1 cellular context compared by ENCODE assay signal in the genomic region with DNA sequence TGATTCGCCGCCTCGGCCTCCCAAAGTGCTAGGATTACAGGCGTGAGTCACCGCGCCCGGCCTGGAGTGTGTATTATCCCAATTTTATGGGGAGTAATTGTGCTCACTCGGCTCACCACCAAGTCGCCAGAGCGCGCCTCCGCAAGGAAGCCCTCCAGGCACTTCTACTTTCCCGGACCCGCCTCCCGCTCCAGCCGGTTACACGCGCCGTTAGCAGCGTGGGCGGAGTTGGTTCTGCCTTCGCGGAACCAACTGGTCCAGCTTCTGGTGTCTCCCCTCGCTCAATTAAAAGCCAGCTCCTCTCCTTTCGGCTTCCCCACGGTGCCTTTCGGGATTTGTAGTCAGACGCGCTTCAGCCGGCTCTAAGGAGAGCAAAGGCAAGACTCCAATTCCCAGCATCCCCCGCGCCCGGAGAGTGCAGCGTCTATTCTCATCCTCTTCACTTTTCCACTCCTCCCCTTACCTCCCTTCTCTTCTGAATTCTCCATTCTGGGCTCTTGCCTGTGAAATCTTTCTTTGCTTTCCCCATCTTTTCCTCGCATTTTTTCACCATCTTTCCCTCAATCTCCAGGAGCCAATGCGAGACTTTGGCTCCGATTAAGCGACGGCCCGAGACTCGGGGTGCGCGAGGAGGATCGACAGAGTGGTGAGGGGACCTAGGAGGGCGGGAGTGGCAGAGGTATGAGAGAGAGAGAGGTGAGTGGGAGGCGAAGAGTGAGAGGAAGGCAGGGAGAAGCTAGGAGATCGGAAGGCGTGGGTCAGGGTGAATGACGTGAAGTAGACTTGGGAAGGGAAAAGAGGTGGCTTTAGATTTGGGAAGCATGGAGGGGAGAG.
A peak's percentile ranks its signal among the peaks of the same experiment; 100 is the strongest.
TF ChIP-seq lines count a peak whose summit lies in the region.

Gene GTF2H4, plus strand, starts transcription at position 450 of the 834 bp plus-strand sequence.

TF ChIP-seq in HepG2, 621 proteins besides CTCF, POLR2A, EP300 and RAD21 (continued from another document and continues in another):
- TF ChIP-seq CHD2 (IDR thresholded peaks at IDR 0.05; ENCODE audit: low read depth, low read length): peak; percentile 58; the same call in 1 of the 2 replicates
- no peak for TF ChIP-seq ZNF430 (CRISPR knock-in tag; IDR thresholded peaks at IDR 0.05)
- no peak for TF ChIP-seq LRRFIP1 (CRISPR knock-in tag; conservative IDR thresholded peaks at IDR 0.05)
- no peak; the same call in 1 of the 2 replicates for TF ChIP-seq ZMAT3 (CRISPR knock-in tag; conservative IDR thresholded peaks at IDR 0.05)
- TF ChIP-seq HIVEP1 (CRISPR knock-in tag; IDR thresholded peaks at IDR 0.05): no peak
- TF ChIP-seq ZNF510 (CRISPR knock-in tag; IDR thresholded peaks at IDR 0.05; ENCODE audit: low read depth): peak; percentile 89; the same call in 1 of the 2 replicates
- TF ChIP-seq, protein P1, sequence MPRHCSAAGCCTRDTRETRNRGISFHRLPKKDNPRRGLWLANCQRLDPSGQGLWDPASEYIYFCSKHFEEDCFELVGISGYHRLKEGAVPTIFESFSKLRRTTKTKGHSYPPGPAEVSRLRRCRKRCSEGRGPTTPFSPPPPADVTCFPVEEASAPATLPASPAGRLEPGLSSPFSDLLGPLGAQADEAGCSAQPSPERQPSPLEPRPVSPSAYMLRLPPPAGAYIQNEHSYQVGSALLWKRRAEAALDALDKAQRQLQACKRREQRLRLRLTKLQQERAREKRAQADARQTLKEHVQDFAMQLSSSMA (CRISPR knock-in tag; IDR thresholded peaks at IDR 0.05): no peak; the same call in 1 of the 2 replicates
- TF ChIP-seq SRY (CRISPR knock-in tag; IDR thresholded peaks at IDR 0.05): peak; percentile 45; the same call in 1 of the 2 replicates
- TF ChIP-seq ZNF138 (CRISPR knock-in tag; IDR thresholded peaks at IDR 0.05; ENCODE audit: low read depth): no peak
- TF ChIP-seq, protein P2, sequence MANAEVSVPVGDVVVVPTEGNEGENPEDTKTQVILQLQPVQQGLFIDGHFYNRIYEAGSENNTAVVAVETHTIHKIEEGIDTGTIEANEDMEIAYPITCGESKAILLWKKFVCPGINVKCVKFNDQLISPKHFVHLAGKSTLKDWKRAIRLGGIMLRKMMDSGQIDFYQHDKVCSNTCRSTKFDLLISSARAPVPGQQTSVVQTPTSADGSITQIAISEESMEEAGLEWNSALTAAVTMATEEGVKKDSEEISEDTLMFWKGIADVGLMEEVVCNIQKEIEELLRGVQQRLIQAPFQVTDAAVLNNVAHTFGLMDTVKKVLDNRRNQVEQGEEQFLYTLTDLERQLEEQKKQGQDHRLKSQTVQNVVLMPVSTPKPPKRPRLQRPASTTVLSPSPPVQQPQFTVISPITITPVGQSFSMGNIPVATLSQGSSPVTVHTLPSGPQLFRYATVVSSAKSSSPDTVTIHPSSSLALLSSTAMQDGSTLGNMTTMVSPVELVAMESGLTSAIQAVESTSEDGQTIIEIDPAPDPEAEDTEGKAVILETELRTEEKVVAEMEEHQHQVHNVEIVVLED (CRISPR knock-in tag; IDR thresholded peaks at IDR 0.05; ENCODE audit: borderline replicate concordance): peak; percentile 65; the same call in 1 of the 2 replicates
- no peak for TF ChIP-seq RBAK (CRISPR knock-in tag; IDR thresholded peaks at IDR 0.05)
- peak; percentile 95 for TF ChIP-seq KDM3A (CRISPR knock-in tag; IDR thresholded peaks at IDR 0.05; ENCODE audit: low read depth)
- TF ChIP-seq EEA1 (CRISPR knock-in tag; IDR thresholded peaks at IDR 0.05; ENCODE audit: borderline replicate concordance): peak; percentile 58; the same call in 1 of the 2 replicates
- TF ChIP-seq HMGXB4 (CRISPR knock-in tag; IDR thresholded peaks at IDR 0.05; ENCODE audit: borderline replicate concordance in 1 of 2, low read depth in 1 of 2): peak; percentile 87 to 97
- TF ChIP-seq HMG20A (CRISPR knock-in tag; IDR thresholded peaks at IDR 0.05; ENCODE audit: borderline replicate concordance): peak; percentile 48; the same call in 1 of the 2 replicates
- no peak for TF ChIP-seq REL (CRISPR knock-in tag; conservative IDR thresholded peaks at IDR 0.05)
- TF ChIP-seq SALL1 (CRISPR knock-in tag; IDR thresholded peaks at IDR 0.05): peak; percentile 75; the same call in 1 of the 2 replicates
- TF ChIP-seq, protein P3, sequence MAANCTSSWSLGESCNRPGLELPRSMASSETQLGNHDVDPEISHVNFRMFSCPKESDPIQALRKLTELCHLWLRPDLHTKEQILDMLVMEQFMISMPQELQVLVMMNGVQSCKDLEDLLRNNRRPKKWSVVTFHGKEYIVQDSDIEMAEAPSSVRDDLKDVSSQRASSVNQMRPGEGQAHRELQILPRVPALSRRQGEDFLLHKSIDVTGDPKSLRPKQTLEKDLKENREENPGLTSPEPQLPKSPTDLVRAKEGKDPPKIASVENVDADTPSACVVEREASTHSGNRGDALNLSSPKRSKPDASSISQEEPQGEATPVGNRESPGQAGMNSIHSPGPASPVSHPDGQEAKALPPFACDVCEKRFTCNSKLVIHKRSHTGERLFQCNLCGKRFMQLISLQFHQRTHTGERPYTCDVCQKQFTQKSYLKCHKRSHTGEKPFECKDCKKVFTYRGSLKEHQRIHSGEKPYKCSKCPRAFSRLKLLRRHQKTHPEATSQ (CRISPR knock-in tag; IDR thresholded peaks at IDR 0.05; ENCODE audit: borderline replicate concordance): 0 out of 2 replicates have a peak, but pooled peaks have one; percentile 90
- TF ChIP-seq ZUFSP (CRISPR knock-in tag; IDR thresholded peaks at IDR 0.05; ENCODE audit: borderline replicate concordance): no peak
- peak; percentile 76; the same call in 1 of the 2 replicates for TF ChIP-seq SMAD9 (CRISPR knock-in tag; IDR thresholded peaks at IDR 0.05)
- TF ChIP-seq ZNF10 (CRISPR knock-in tag; IDR thresholded peaks at IDR 0.05; ENCODE audit: borderline replicate concordance, low read depth): no peak
- no peak for TF ChIP-seq ZNF597 (CRISPR knock-in tag; IDR thresholded peaks at IDR 0.05)
- no peak for TF ChIP-seq ZNF18 (CRISPR knock-in tag; IDR thresholded peaks at IDR 0.05; ENCODE audit: insufficient replicate concordance)
- peak; percentile 97 for TF ChIP-seq ASH2L (IDR thresholded peaks at IDR 0.05; ENCODE audit: insufficient read length, low read depth, low read length)
- peak; percentile 81; the same call in 1 of the 2 replicates for TF ChIP-seq CBX5 (CRISPR knock-in tag; IDR thresholded peaks at IDR 0.05; ENCODE audit: borderline replicate concordance)
- TF ChIP-seq HDAC2 (CRISPR knock-in tag; IDR thresholded peaks at IDR 0.05): peak; percentile 89
- peak; percentile 59 for TF ChIP-seq RBFOX2 (IDR thresholded peaks at IDR 0.05; ENCODE audit: low read depth, low read length)
- TF ChIP-seq MAX (IDR thresholded peaks at IDR 0.05): peak; percentile 84
- no peak for TF ChIP-seq MBD4 (IDR thresholded peaks at IDR 0.05; ENCODE audit: borderline replicate concordance, low read length)
- TF ChIP-seq KLF16 (CRISPR knock-in tag; IDR thresholded peaks at IDR 0.05): peak in 1 of 2 experiments; percentile 92; a peak in 1 of 4 replicates
- TF ChIP-seq MAF1 (CRISPR knock-in tag; IDR thresholded peaks at IDR 0.05; ENCODE audit: borderline replicate concordance): no peak
- peak; percentile 44 for TF ChIP-seq SKI (IDR thresholded peaks at IDR 0.05; ENCODE audit: partially characterized antibody)
- TF ChIP-seq AHDC1 (CRISPR knock-in tag; IDR thresholded peaks at IDR 0.05; ENCODE audit: borderline replicate concordance): peak; percentile 59; the same call in 1 of the 2 replicates
- TF ChIP-seq NFE2L2 (IDR thresholded peaks at IDR 0.05; ENCODE audit: low read length): no peak
- peak; percentile 87; the same call in 1 of the 2 replicates for TF ChIP-seq TBP (CRISPR knock-in tag; IDR thresholded peaks at IDR 0.05)
